In the genomic region with DNA sequence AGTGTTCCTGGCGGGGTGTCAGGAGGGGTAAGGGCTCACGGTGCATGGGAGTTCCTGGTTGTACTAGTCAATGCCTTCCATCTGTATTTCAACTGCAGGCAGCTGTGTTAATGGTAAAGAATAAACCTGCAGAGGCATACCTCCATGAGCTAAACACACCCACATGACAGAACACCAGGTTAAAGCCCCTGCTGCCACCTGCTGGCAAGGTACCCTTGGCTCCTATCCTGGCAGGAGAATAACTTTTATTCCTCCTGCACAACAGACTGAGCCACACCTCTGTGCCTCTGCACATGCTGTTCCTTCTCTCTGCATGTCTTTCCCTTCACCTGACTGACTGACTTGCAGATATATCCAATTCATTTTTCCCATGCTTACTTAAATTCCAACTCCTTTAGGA, we compare ENCODE assay signal across 8 cellular contexts. TPM values are rescaled to one million over a fixed set of nuclear protein-coding genes. Genes with fewer than 3 reads are reported as not detected.
DNase-seq lines count a peak whose midpoint lies in the region; ATAC-seq and TF ChIP-seq lines count a peak whose summit lies in the region.

No MANE protein-coding gene starts in this region.

- no peaks in the 10 kb centered on the region for H3K4me1 ChIP-seq in CD8-positive, alpha-beta memory T cell (ENCODE audit: insufficient read depth, low read length)
- H3K4me1 ChIP-seq in HEK293 (ENCODE audit: control insufficient read depth, insufficient read depth, low read length) (no peaks in the 10 kb centered on the region), suprapubic skin (no peaks in the 10 kb centered on the region), tibial artery (no peaks in the 10 kb centered on the region)

- peaks cover 0 to 4% (median 0%) of the 10 kb centered on the region in 3 donors for H3K4me1 Mint-ChIP-seq in CD8-positive, alpha-beta memory T cell
- H3K4me1 Mint-ChIP-seq in WTC11: peaks cover 10% of the 10 kb centered on the region
- no peaks in the 10 kb centered on the region for H3K4me1 Mint-ChIP-seq in immature natural killer cell

- no peak overlapping the region for H3K4me3 Mint-ChIP-seq in CD8-positive, alpha-beta memory T cell
- no peak overlapping the region for H3K4me3 Mint-ChIP-seq in WTC11
- H3K4me3 Mint-ChIP-seq in immature natural killer cell: no peak overlapping the region

- H3K4me3 ChIP-seq in CD8-positive, alpha-beta memory T cell (ENCODE audit: low read length): no peak overlapping the region
- H3K4me3 ChIP-seq in HEK293 (ENCODE audit: low read depth, low read length) (no peak overlapping the region), suprapubic skin (no peak overlapping the region), tibial artery (no peak overlapping the region)

- no peak for TF ChIP-seq EP300 in suprapubic skin (IDR thresholded peaks at IDR 0.05)

- no peaks in the 10 kb centered on the region for H3K9me3 ChIP-seq in CD8-positive, alpha-beta memory T cell (ENCODE audit: low read length)
- H3K9me3 ChIP-seq in HEK293 (ENCODE audit: control insufficient read depth, insufficient read depth, low read depth, low read length): no peaks in the 10 kb centered on the region
- no peaks in the 10 kb centered on the region for H3K9me3 ChIP-seq in suprapubic skin
- no peaks in the 10 kb centered on the region for H3K9me3 ChIP-seq in tibial artery

- 70% methylated on average over 2 of the region's 2 CpGs for WGBS in suprapubic skin

- ATAC-seq in WTC11: peak; percentile 84
- no peak for ATAC-seq in GM21515 (IDR thresholded peaks at IDR 0.05; ENCODE audit: unreplicated experiment)

- H3K36me3 ChIP-seq in CD8-positive, alpha-beta memory T cell (ENCODE audit: insufficient read depth, low read length): no peaks in the 10 kb centered on the region
- H3K36me3 ChIP-seq in HEK293 (ENCODE audit: control insufficient read depth in 2 of 2, insufficient read depth in 1 of 2, low read length in 2 of 2): no peaks in the 10 kb centered on the region
- no peaks in the 10 kb centered on the region for H3K36me3 ChIP-seq in suprapubic skin
- H3K36me3 ChIP-seq in tibial artery: no peaks in the 10 kb centered on the region

- TF ChIP-seq POLR2A in suprapubic skin (IDR thresholded peaks at IDR 0.05): no peak

- intact Hi-C loops in tibial artery (cut with DNase I; ENCODE audit: low total_unique reads): no loop called here

- H3K27me3 Mint-ChIP-seq in CD8-positive, alpha-beta memory T cell: peaks cover 0 to 11% of the 10 kb centered on the region in 2 donors
- H3K27me3 Mint-ChIP-seq in WTC11 (ENCODE audit: low read depth) (no peaks in the 10 kb centered on the region; the same call in 1 of the 2 replicates), immature natural killer cell (ENCODE audit: low read depth in 3 of 3) (peaks cover 3 to 4% (median 3%) of the 10 kb centered on the region in 3 donors)

- TF ChIP-seq CTCF in HEK293 (tag by site-specific recombination; IDR thresholded peaks at IDR 0.05) (no peak), WTC11 (IDR thresholded peaks at IDR 0.05) (no peak), suprapubic skin (IDR thresholded peaks at IDR 0.05) (no peak), tibial artery (IDR thresholded peaks at IDR 0.05) (no peak)

- no peaks in the 10 kb centered on the region for H3K9me3 Mint-ChIP-seq in CD8-positive, alpha-beta memory T cell
- no peaks in the 10 kb centered on the region for H3K9me3 Mint-ChIP-seq in WTC11
- H3K9me3 Mint-ChIP-seq in immature natural killer cell: peaks cover 0 to 2% (median 0%) of the 10 kb centered on the region in 6 donors

- POLR2A ChIA-PET in CD8-positive, alpha-beta memory T cell (lab: Charles Lee): interaction anchor here (0.6 kb wide), 1 partner anchor 406 kb away, joined by 3 read pairs; no protein-coding TSS in a partner anchor
- POLR2A ChIA-PET in HEK293 (lab: Yijun Ruan, JAX): no interaction called here
- POLR2A ChIA-PET in WTC11 (lab: Charles Lee): interaction anchor here (1.0 kb wide), 1 partner anchor 147 kb away, joined by 5 read pairs; no protein-coding TSS in a partner anchor

- no peaks in the 10 kb centered on the region for H3K36me3 Mint-ChIP-seq in CD8-positive, alpha-beta memory T cell
- H3K36me3 Mint-ChIP-seq in WTC11: no peaks in the 10 kb centered on the region
- no peaks in the 10 kb centered on the region for H3K36me3 Mint-ChIP-seq in immature natural killer cell

- CTCF ChIA-PET in CD8-positive, alpha-beta memory T cell (lab: Charles Lee): interaction anchor here (0.6 to 1.7 kb wide), 2 partner anchors 46 to 148 kb away, joined by 3 to 4 read pairs; no protein-coding TSS in a partner anchor
- CTCF ChIA-PET in HEK293 (lab: Yijun Ruan, JAX): interaction anchor here (0.6 to 1.4 kb wide), 5 partner anchors 83 to 545 kb away, joined by 3 to 7 read pairs (median 3); no protein-coding TSS in a partner anchor
- CTCF ChIA-PET in WTC11 (lab: Charles Lee): interaction anchor here (0.6 to 2.6 kb wide), 10 partner anchors 17 to 402 kb away, joined by 3 to 43 read pairs (median 4); no protein-coding TSS in a partner anchor

- H3K27ac ChIP-seq in CD8-positive, alpha-beta memory T cell (ENCODE audit: low read depth, low read length): no peak overlapping the region
- no peak overlapping the region for H3K27ac ChIP-seq in HEK293 (ENCODE audit: extremely low read depth, low read depth, low read length)
- H3K27ac ChIP-seq in suprapubic skin: no peak overlapping the region
- H3K27ac ChIP-seq in tibial artery: no peak overlapping the region

- no peaks in the 10 kb centered on the region for H3K27me3 ChIP-seq in CD8-positive, alpha-beta memory T cell (ENCODE audit: insufficient read depth, low read length, poor library complexity, severe bottlenecking)
- H3K27me3 ChIP-seq in suprapubic skin (no peaks in the 10 kb centered on the region), tibial artery (no peaks in the 10 kb centered on the region)

- peak in 3 of 5 donors; percentile 3 to 53 (median 10) for DNase-seq in CD8-positive, alpha-beta memory T cell
- DNase-seq in WTC11 (ENCODE audit: low spot score) (peak; percentile 44), immature natural killer cell (peak in 2 of 3 donors; percentile 15 to 18), suprapubic skin (ENCODE audit: low spot score in 2 of 2) (no peak), cerebellum (ENCODE audit: low spot score) (no peak), tibial artery (no peak)

- no peak overlapping the region for H3K27ac Mint-ChIP-seq in CD8-positive, alpha-beta memory T cell
- H3K27ac Mint-ChIP-seq in WTC11 (no peak overlapping the region), immature natural killer cell (no peak overlapping the region)

TF ChIP-seq in HEK293, 187 proteins besides CTCF, POLR2A, EP300 and RAD21:
- TF ChIP-seq ZNF654 (tag by site-specific recombination; IDR thresholded peaks at IDR 0.05; ENCODE audit: low read depth) (peak; percentile 26; the same call in 1 of the 2 replicates), ZFP3 (tag by site-specific recombination; IDR thresholded peaks at IDR 0.05; ENCODE audit: low read depth) (no peak)

TF ChIP-seq in WTC11, 78 proteins besides CTCF, POLR2A, EP300 and RAD21 (continues in another document):
- TF ChIP-seq, protein P1, sequence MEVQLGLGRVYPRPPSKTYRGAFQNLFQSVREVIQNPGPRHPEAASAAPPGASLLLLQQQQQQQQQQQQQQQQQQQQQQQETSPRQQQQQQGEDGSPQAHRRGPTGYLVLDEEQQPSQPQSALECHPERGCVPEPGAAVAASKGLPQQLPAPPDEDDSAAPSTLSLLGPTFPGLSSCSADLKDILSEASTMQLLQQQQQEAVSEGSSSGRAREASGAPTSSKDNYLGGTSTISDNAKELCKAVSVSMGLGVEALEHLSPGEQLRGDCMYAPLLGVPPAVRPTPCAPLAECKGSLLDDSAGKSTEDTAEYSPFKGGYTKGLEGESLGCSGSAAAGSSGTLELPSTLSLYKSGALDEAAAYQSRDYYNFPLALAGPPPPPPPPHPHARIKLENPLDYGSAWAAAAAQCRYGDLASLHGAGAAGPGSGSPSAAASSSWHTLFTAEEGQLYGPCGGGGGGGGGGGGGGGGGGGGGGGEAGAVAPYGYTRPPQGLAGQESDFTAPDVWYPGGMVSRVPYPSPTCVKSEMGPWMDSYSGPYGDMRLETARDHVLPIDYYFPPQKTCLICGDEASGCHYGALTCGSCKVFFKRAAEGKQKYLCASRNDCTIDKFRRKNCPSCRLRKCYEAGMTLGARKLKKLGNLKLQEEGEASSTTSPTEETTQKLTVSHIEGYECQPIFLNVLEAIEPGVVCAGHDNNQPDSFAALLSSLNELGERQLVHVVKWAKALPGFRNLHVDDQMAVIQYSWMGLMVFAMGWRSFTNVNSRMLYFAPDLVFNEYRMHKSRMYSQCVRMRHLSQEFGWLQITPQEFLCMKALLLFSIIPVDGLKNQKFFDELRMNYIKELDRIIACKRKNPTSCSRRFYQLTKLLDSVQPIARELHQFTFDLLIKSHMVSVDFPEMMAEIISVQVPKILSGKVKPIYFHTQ (CRISPR knock-in tag; IDR thresholded peaks at IDR 0.05): no peak
- TF ChIP-seq CREB1 (CRISPR knock-in tag; IDR thresholded peaks at IDR 0.05) (no peak), ZNF232 (CRISPR knock-in tag; IDR thresholded peaks at IDR 0.05) (no peak), GRHL2 (CRISPR knock-in tag; IDR thresholded peaks at IDR 0.05; ENCODE audit: insufficient replicate concordance, severe bottlenecking) (no peak), CREM (CRISPR knock-in tag; IDR thresholded peaks at IDR 0.05) (no peak), NR1H2 (CRISPR knock-in tag; IDR thresholded peaks at IDR 0.05) (no peak), JAZF1 (CRISPR knock-in tag; IDR thresholded peaks at IDR 0.05) (no peak), NFYB (CRISPR knock-in tag; conservative IDR thresholded peaks at IDR 0.05; ENCODE audit: low read depth) (no peak), NFE2L1 (CRISPR knock-in tag; IDR thresholded peaks at IDR 0.05) (no peak), FOXP1 (CRISPR knock-in tag; IDR thresholded peaks at IDR 0.05; ENCODE audit: borderline replicate concordance) (no peak), ETV6 (CRISPR knock-in tag; IDR thresholded peaks at IDR 0.05) (no peak)
- TF ChIP-seq, protein P2, sequence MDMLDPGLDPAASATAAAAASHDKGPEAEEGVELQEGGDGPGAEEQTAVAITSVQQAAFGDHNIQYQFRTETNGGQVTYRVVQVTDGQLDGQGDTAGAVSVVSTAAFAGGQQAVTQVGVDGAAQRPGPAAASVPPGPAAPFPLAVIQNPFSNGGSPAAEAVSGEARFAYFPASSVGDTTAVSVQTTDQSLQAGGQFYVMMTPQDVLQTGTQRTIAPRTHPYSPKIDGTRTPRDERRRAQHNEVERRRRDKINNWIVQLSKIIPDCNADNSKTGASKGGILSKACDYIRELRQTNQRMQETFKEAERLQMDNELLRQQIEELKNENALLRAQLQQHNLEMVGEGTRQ (CRISPR knock-in tag; IDR thresholded peaks at IDR 0.05): no peak

RNA-seq across cellular contexts. Expression of a gene that starts 11.1 kb away (rescaled TPM):
- total RNA-seq in CD8-positive, alpha-beta memory T cell: not detected
- not detected for polyA plus RNA-seq in CD8-positive, alpha-beta memory T cell
- total RNA-seq in WTC11 (2021) (0.02 to 0.05 TPM (median 0.04 TPM) in 3 replicates), suprapubic skin (under 1 TPM in 1 of 4 donors, not detected in 3; 0.13 TPM), cerebellum (not detected)
- not detected for polyA plus RNA-seq in immature natural killer cell

RNA-seq across cellular contexts. Expression of a gene that starts 20.6 kb away (rescaled TPM):
- total RNA-seq in CD8-positive, alpha-beta memory T cell: 10 to 100 TPM; 43.0 to 45.6 TPM
- 124 TPM for polyA plus RNA-seq in CD8-positive, alpha-beta memory T cell
- 136 to 140 TPM (median 138 TPM) in 3 replicates for total RNA-seq in WTC11 (2021)
- 100 to 1,000 TPM; 108 to 157 (median 147) TPM for polyA plus RNA-seq in immature natural killer cell
- total RNA-seq in suprapubic skin: 10 to 100 TPM; 64.4 to 78.0 (median 70.0) TPM
- total RNA-seq in cerebellum: 179 TPM

Comparison
In these comparisons a context has a peak if more than half of its experiments do, and no peak if none do; other contexts are left out.
1. DNase-seq: peak in CD8-positive, alpha-beta memory T cell (3 of 5), WTC11 (single experiment) and immature natural killer cell (2 of 3); none in suprapubic skin (0 of 2), cerebellum (single experiment) and tibial artery (0 of 2).